ENCODE assay signal across 1 cellular context in genomic region chr9:35733109-35733541, GRCh38.
TF ChIP-seq lines count a peak whose summit lies in the region.

No MANE protein-coding gene starts in this region.

TF ChIP-seq in GM12878, 131 proteins besides CTCF, POLR2A, EP300 and RAD21:
- TF ChIP-seq SPI1 (IDR thresholded peaks at IDR 0.05; ENCODE audit: borderline replicate concordance, insufficient read depth, low read depth, low read length) (peak; percentile 73), ZNF274 (IDR thresholded peaks at IDR 0.05; ENCODE audit: insufficient read depth, insufficient read length) (no peak), RUNX3 (IDR thresholded peaks at IDR 0.05; ENCODE audit: low read length) (no peak), CHD2 (IDR thresholded peaks at IDR 0.05; ENCODE audit: borderline replicate concordance, low read depth, low read length) (no peak), SKIL (IDR thresholded peaks at IDR 0.05; ENCODE audit: low read depth, poor library complexity, severe bottlenecking) (no peak), PKNOX1 (IDR thresholded peaks at IDR 0.05) (peak; percentile 53; the same call in 1 of the 2 replicates), NFXL1 (IDR thresholded peaks at IDR 0.05; ENCODE audit: borderline replicate concordance) (no peak)
TF ChIP-seq in GM12878: peak in this region for 2.
